Comparison of ENCODE assay signal across 2 cellular contexts in genomic region chr22:39477542-39477941, GRCh38.
A peak's percentile ranks its signal among the peaks of the same experiment; 100 is the strongest.
TF ChIP-seq lines count a peak whose summit lies in the region.

No MANE protein-coding gene starts in this region.

TF ChIP-seq in HepG2, 621 proteins besides CTCF, POLR2A, EP300 and RAD21:
- TF ChIP-seq ZNF615 (CRISPR knock-in tag; IDR thresholded peaks at IDR 0.05; ENCODE audit: borderline replicate concordance) = no peak
- TF ChIP-seq ZNF768 (CRISPR knock-in tag; IDR thresholded peaks at IDR 0.05) = peak; percentile 26; the same call in 1 of the 2 replicates
- TF ChIP-seq CHCHD3 (CRISPR knock-in tag; IDR thresholded peaks at IDR 0.05) = no peak
- no peak for TF ChIP-seq ZHX2 (IDR thresholded peaks at IDR 0.05; ENCODE audit: low read depth)
- no peak for TF ChIP-seq ZHX2 (CRISPR knock-in tag; IDR thresholded peaks at IDR 0.05; ENCODE audit: borderline replicate concordance)
- no peak for TF ChIP-seq MNT (IDR thresholded peaks at IDR 0.05)

TF ChIP-seq in K562, 482 proteins besides CTCF, POLR2A, EP300 and RAD21:
- TF ChIP-seq NFIC (IDR thresholded peaks at IDR 0.05) = no peak
- no peak for TF ChIP-seq MAFG (tag; conservative IDR thresholded peaks at IDR 0.05)
- peak; percentile 94 for TF ChIP-seq RBM25 (IDR thresholded peaks at IDR 0.05; ENCODE audit: low read depth, low read length, severe bottlenecking)
- no peak for TF ChIP-seq NKRF (IDR thresholded peaks at IDR 0.05; ENCODE audit: borderline replicate concordance)
- TF ChIP-seq ZBTB7A (IDR thresholded peaks at IDR 0.05; ENCODE audit: borderline replicate concordance, control insufficient read depth, low read depth, low read length) = no peak
- no peak for TF ChIP-seq ZBTB26 (CRISPR knock-in tag; IDR thresholded peaks at IDR 0.05)
- TF ChIP-seq ZEB2 (IDR thresholded peaks at IDR 0.05) = no peak
- no peak for TF ChIP-seq SPI1 (IDR thresholded peaks at IDR 0.05; ENCODE audit: borderline replicate concordance, low read depth, low read length)
- no peak for TF ChIP-seq RNF2 (IDR thresholded peaks at IDR 0.05)
- TF ChIP-seq BCOR (IDR thresholded peaks at IDR 0.05) = peak; percentile 80
- TF ChIP-seq KLF6 (CRISPR knock-in tag; IDR thresholded peaks at IDR 0.05; ENCODE audit: borderline replicate concordance) = no peak
- no peak for TF ChIP-seq ELF1 (tag; IDR thresholded peaks at IDR 0.05)
- no peak for TF ChIP-seq TAF15 (IDR thresholded peaks at IDR 0.05; ENCODE audit: low read depth, low read length)
- TF ChIP-seq HNRNPUL1 (IDR thresholded peaks at IDR 0.05; ENCODE audit: low read length) = no peak
- no peak for TF ChIP-seq SLC30A9 (CRISPR knock-in tag; IDR thresholded peaks at IDR 0.05)
- 0 out of 4 replicates have a peak, but pooled peaks of 1 of the 2 experiments have one; percentile 15 for TF ChIP-seq KDM1A (IDR thresholded peaks at IDR 0.05)
- no peak for TF ChIP-seq NEUROD1 (IDR thresholded peaks at IDR 0.05; ENCODE audit: borderline replicate concordance, low read depth, low read length, partially characterized antibody)
- no peak for TF ChIP-seq SIN3A (IDR thresholded peaks at IDR 0.05; ENCODE audit: borderline replicate concordance in 2 of 2, control insufficient read depth in 1 of 2, low read depth in 2 of 2, low read length in 2 of 2)
- TF ChIP-seq TCF7 (IDR thresholded peaks at IDR 0.05; ENCODE audit: borderline replicate concordance) = no peak
- no peak for TF ChIP-seq ZBED1 (IDR thresholded peaks at IDR 0.05)
- TF ChIP-seq BCLAF1 (IDR thresholded peaks at IDR 0.05; ENCODE audit: borderline replicate concordance in 1 of 2, control insufficient read depth in 1 of 2, low read depth in 2 of 2, low read length in 1 of 2) = no peak
- no peak for TF ChIP-seq SMC3 (conservative IDR thresholded peaks at IDR 0.05; ENCODE audit: insufficient read depth, low read depth, low read length)
- peak; percentile 67 for TF ChIP-seq ZFP36 (IDR thresholded peaks at IDR 0.05; ENCODE audit: low read depth, low read length, partially characterized antibody)
